1 cellular context compared by ENCODE assay signal in genomic region chr7:105920766-105921165, GRCh38.
TF ChIP-seq lines count a peak whose summit lies in the region.

No MANE protein-coding gene starts in this region.

TF ChIP-seq in GM23338, 12 proteins besides CTCF, POLR2A, EP300 and RAD21:
- TF ChIP-seq ZNF462 (CRISPR knock-in tag; IDR thresholded peaks at IDR 0.05) (no peak), CREB1 (CRISPR knock-in tag; IDR thresholded peaks at IDR 0.05; ENCODE audit: low read depth) (no peak), ZNF114 (CRISPR knock-in tag; IDR thresholded peaks at IDR 0.05) (no peak), JUNB (IDR thresholded peaks at IDR 0.05; ENCODE audit: unreplicated experiment) (no peak)
